ENCODE assay signal across 20 cellular contexts in genomic region chr7:17456541-17456940, GRCh38.
"Had no signal": no experiment of that assay in that cellular context is flagged by ENCODE, and none has a peak within 500 bp of the region (broad histone marks: within the 10 kb centered on the region; RNA-seq: fewer than 3 reads in every experiment).

No MANE protein-coding gene starts in this region.

- H3K27ac Mint-ChIP-seq: activated B cell treated with CpG ODN at 0.5 μM for 24 hours; activated CD4-positive, alpha-beta memory T cell treated with anti-CD3 and anti-CD28 coated beads for 36 hours; activated naive CD8-positive, alpha-beta T cell; activated T-helper 1 cell treated with anti-CD3 and anti-CD28 coated beads, Interleukin-12 subunit alpha, Interleukin-12 subunit beta, Interleukin-2, Interleukin-4 antibody, amounts not matched to agents 30 ng/mL and 10 ng/mL and 1 ng/mL, durations not matched to agents 14 hours and 24 hours and 36 hours; nephron progenitor cell; progenitor cell of endocrine pancreas; T-helper 2 cell treated with Interferon-gamma antibody and Interleukin-4, amounts not matched to agents 5 μg/mL and 100 μg/mL, for 36 hours had no signal

- H3K4me2 ChIP-seq: hepatocyte had no signal

- ATAC-seq: foreskin keratinocyte; left lobe of liver; stimulated activated naive CD8-positive, alpha-beta T cell treated with anti-CD3 and anti-CD28 coated beads, Interleukin-15, Interleukin-2, amounts not matched to agents 100 U/mL and 50 U/mL, for 24 hours had no signal

- H3K27me3 ChIP-seq: foreskin keratinocyte, hepatocyte, vagina had no signal

- H2AFZ ChIP-seq: hepatocyte had no signal

- H3K9me3 ChIP-seq: vagina had no signal

- H3K27ac ChIP-seq: foreskin keratinocyte, hepatocyte, vagina had no signal

- H3K79me2 ChIP-seq: hepatocyte had no signal

- H3K36me3 Mint-ChIP-seq: activated CD4-positive, alpha-beta memory T cell treated with anti-CD3 and anti-CD28 coated beads for 36 hours; activated naive CD8-positive, alpha-beta T cell had no signal

- H3K36me3 ChIP-seq: vagina had no signal

- H3K27me3 Mint-ChIP-seq: activated B cell treated with CpG ODN at 0.5 μM for 24 hours; activated CD4-positive, alpha-beta memory T cell treated with anti-CD3 and anti-CD28 coated beads for 36 hours; activated naive CD8-positive, alpha-beta T cell; progenitor cell of endocrine pancreas had no signal

- H3K4me3 Mint-ChIP-seq: activated B cell treated with CpG ODN at 0.5 μM for 24 hours; activated CD4-positive, alpha-beta memory T cell treated with anti-CD3 and anti-CD28 coated beads for 36 hours; activated naive CD8-positive, alpha-beta T cell; activated T-helper 1 cell treated with anti-CD3 and anti-CD28 coated beads, Interleukin-12 subunit alpha, Interleukin-12 subunit beta, Interleukin-2, Interleukin-4 antibody, amounts not matched to agents 30 ng/mL and 10 ng/mL and 1 ng/mL, durations not matched to agents 14 hours and 24 hours and 36 hours; nephron progenitor cell; T-helper 2 cell treated with Interferon-gamma antibody and Interleukin-4, amounts not matched to agents 5 μg/mL and 100 μg/mL, for 36 hours had no signal

- DNase-seq: activated B cell treated with CpG ODN at 0.5 μM for 24 hours; activated CD4-positive, alpha-beta memory T cell treated with anti-CD3 and anti-CD28 coated beads for 36 hours; activated CD4-positive, alpha-beta T cell treated with anti-CD3 and anti-CD28 coated beads for 4 hours; activated gamma-delta T cell treated with Interleukin-2 at 50 U/mL for 16 hours; activated T-cell treated with anti-CD3 and anti-CD28 coated beads for 4 hours; amniotic stem cell; foreskin keratinocyte; midbrain; nephron progenitor cell; nucleus accumbens; stimulated activated naive CD8-positive, alpha-beta T cell treated with anti-CD3 and anti-CD28 coated beads, Interleukin-15, Interleukin-2, amounts not matched to agents 100 U/mL and 50 U/mL, for 24 hours; trophoblast cell had no signal

- H3K4me3 ChIP-seq: hepatocyte, lung, vagina had no signal

- H3K4me1 Mint-ChIP-seq: activated B cell treated with CpG ODN at 0.5 μM for 24 hours, nephron progenitor cell had no signal
